ENCODE assay signal across 25 cellular contexts in genomic region chr19:4533334-4533733, GRCh38. TPM values are rescaled to one million over a fixed set of nuclear protein-coding genes. Genes with fewer than 3 reads are reported as not detected.
"Had no signal": no experiment of that assay in that cellular context is flagged by ENCODE, and none has a peak within 500 bp of the region (broad histone marks: within the 10 kb centered on the region; RNA-seq: fewer than 3 reads in every experiment).

No MANE protein-coding gene starts in this region.

- H3K9me3 ChIP-seq: adrenal gland, breast epithelium had no signal

- H3K27ac Mint-ChIP-seq: activated CD8-positive, alpha-beta T cell treated with anti-CD3 and anti-CD28 coated beads for 36 hours; activated naive CD8-positive, alpha-beta T cell treated with anti-CD3 and anti-CD28 coated beads, Interleukin-2, amount 10 ng/mL, durations not matched to agents 7 days and 5 days had no signal

- DNase-seq: activated CD4-positive, alpha-beta T cell treated with anti-CD3 and anti-CD28 coated beads for 4 hours; activated CD8-positive, alpha-beta memory T cell treated with anti-CD3 and anti-CD28 coated beads, Interleukin-2, amount 50 U/mL, for 4 hours; activated CD8-positive, alpha-beta T cell treated with anti-CD3 and anti-CD28 coated beads for 36 hours; activated naive CD4-positive, alpha-beta T cell treated with anti-CD3 and anti-CD28 coated beads, Interleukin-2, amount 50 U/mL, for 16 hours; activated naive CD8-positive, alpha-beta T cell treated with anti-CD3 and anti-CD28 coated beads, Interleukin-2, amount 10 ng/mL, durations not matched to agents 7 days and 5 days; anterior cingulate cortex; caudate nucleus; Kasumi-1; NCI-H1105; NCI-H1436; NCI-H1694 treated with DMSO at 0.1 percent for 48 hours; NCI-H2029 treated with DMSO at 0.1 percent for 48 hours; NCI-H510A treated with DMSO at 0.1 percent for 48 hours; NCI-H69; NK-92 treated with Interleukin-12 subunit alpha and Interleukin-12 subunit beta, amount 100 ng/mL, for 24 hours; OCI-M1; RPMI8226; T-cell had no signal

- ATAC-seq: activated CD4-positive, CD25-positive, alpha-beta regulatory T cell treated with anti-CD3 and anti-CD28 coated beads, Interleukin-2, amount 50 U/mL, for 24 hours; activated CD8-positive, alpha-beta T cell treated with anti-CD3 and anti-CD28 coated beads for 36 hours; Panc1; Right ventricle myocardium inferior; T-cell had no signal

- H3K36me3 ChIP-seq: adrenal gland, breast epithelium had no signal

- H3K9me3 Mint-ChIP-seq: activated CD8-positive, alpha-beta T cell treated with anti-CD3 and anti-CD28 coated beads for 36 hours; activated naive CD8-positive, alpha-beta T cell treated with anti-CD3 and anti-CD28 coated beads, Interleukin-2, amount 10 ng/mL, durations not matched to agents 7 days and 5 days; T-cell had no signal

- H3K4me3 Mint-ChIP-seq: activated CD8-positive, alpha-beta T cell treated with anti-CD3 and anti-CD28 coated beads for 36 hours; activated naive CD8-positive, alpha-beta T cell treated with anti-CD3 and anti-CD28 coated beads, Interleukin-2, amount 10 ng/mL, durations not matched to agents 7 days and 5 days; T-cell had no signal

- H3K4me3 ChIP-seq: adrenal gland, breast epithelium, SK-N-MC had no signal

- H3K36me3 Mint-ChIP-seq: activated naive CD8-positive, alpha-beta T cell treated with anti-CD3 and anti-CD28 coated beads, Interleukin-2, amount 10 ng/mL, durations not matched to agents 7 days and 5 days; T-cell had no signal

- H3K27me3 ChIP-seq: adrenal gland had no signal

- H3K27ac ChIP-seq: adrenal gland, breast epithelium, SK-N-MC had no signal

- H3K4me1 ChIP-seq: breast epithelium had no signal

RNA-seq across cellular contexts. Expression of gene PLIN5, which starts 1.7 kb away (rescaled TPM):
- total RNA-seq: T-helper 2 cell treated with Interferon-gamma antibody and Interleukin-4, amounts not matched to agents 100 ng/mL and 5 ng/mL, for 36 hours had no signal

RNA-seq across cellular contexts. Expression of gene LRG1, which starts 6.5 kb away (rescaled TPM):
- total RNA-seq: activated naive CD8-positive, alpha-beta T cell treated with anti-CD3 and anti-CD28 coated beads, Interleukin-2, amount 10 ng/mL, durations not matched to agents 7 days and 5 days had no signal

RNA-seq across cellular contexts. Expression of gene PLIN4, which starts 15.0 kb away (rescaled TPM):
- total RNA-seq: T-helper 2 cell treated with Interferon-gamma antibody and Interleukin-4, amounts not matched to agents 100 ng/mL and 5 ng/mL, for 36 hours had no signal

RNA-seq across cellular contexts. Expression of gene SEMA6B, which starts 26.1 kb away (rescaled TPM):
- total RNA-seq: activated CD8-positive, alpha-beta T cell treated with anti-CD3 and anti-CD28 coated beads for 36 hours; T-helper 2 cell treated with Interferon-gamma antibody and Interleukin-4, amounts not matched to agents 100 ng/mL and 5 ng/mL, for 36 hours had no signal
